ENCODE assay signal across 24 cellular contexts in genomic region chr19:32012206-32012605, GRCh38.
"Had no signal": no experiment of that assay in that cellular context is flagged by ENCODE, and none has a peak within 500 bp of the region (broad histone marks: within the 10 kb centered on the region; RNA-seq: fewer than 3 reads in every experiment).

No MANE protein-coding gene starts in this region.

- H3K27ac ChIP-seq: esophagus squamous epithelium, heart right ventricle, left ventricle myocardium inferior, parathyroid adenoma, psoas muscle, skin epidermis, stomach, suprapubic skin, tibial nerve had no signal

- H3K27me3 ChIP-seq: esophagus squamous epithelium, heart right ventricle, suprapubic skin, tibial nerve had no signal

- H3K36me3 ChIP-seq: esophagus squamous epithelium, heart right ventricle, left ventricle myocardium inferior, stomach, suprapubic skin, tibial nerve had no signal

- DNase-seq: activated CD4-positive, alpha-beta memory T cell treated with anti-CD3 and anti-CD28 coated beads, Interleukin-2, amount 10 ng/mL, durations not matched to agents 7 days and 5 days; activated CD4-positive, alpha-beta T cell treated with anti-CD3 and anti-CD28 coated beads for 1 hour; activated CD4-positive, alpha-beta T cell treated with anti-CD3 and anti-CD28 coated beads, Interleukin-2, amount 10 ng/mL, durations not matched to agents 7 days and 5 days; activated CD8-positive, alpha-beta memory T cell treated with anti-CD3 and anti-CD28 coated beads, Interleukin-2, amount 50 U/mL, for 48 hours; activated gamma-delta T cell; activated naive CD4-positive, alpha-beta T cell treated with anti-CD3 and anti-CD28 coated beads, Interleukin-2, amount 10 ng/mL, durations not matched to agents 7 days and 5 days; activated naive CD8-positive, alpha-beta T cell treated with anti-CD3 and anti-CD28 coated beads, Interleukin-2, amount 10 ng/mL, durations not matched to agents 7 days and 5 days; activated T-cell treated with anti-CD3 and anti-CD28 coated beads, Interleukin-2, amount 50 U/mL, for 24 hours; esophagus squamous epithelium; foreskin melanocyte; heart right ventricle; kidney glomerular epithelial cell; left ventricle myocardium inferior; naive B cell; psoas muscle; right cardiac atrium; stimulated activated naive B cell treated with anti-CD40 and anti-IgM and Interleukin-4, amounts not matched to agents 10 μg/mL and 1 μg/mL and 100 μg/mL, for 72 hours; stomach; T-helper 2 cell had no signal

- H3K4me1 ChIP-seq: esophagus squamous epithelium, heart right ventricle, left ventricle myocardium inferior, parathyroid adenoma, psoas muscle, stomach, suprapubic skin, tibial nerve had no signal

- H3K4me3 ChIP-seq: esophagus squamous epithelium, heart right ventricle, left ventricle myocardium inferior, psoas muscle, skin epidermis, stomach, suprapubic skin, tibial nerve had no signal

- H3K9me3 ChIP-seq: esophagus squamous epithelium, heart right ventricle, left ventricle myocardium inferior, psoas muscle, suprapubic skin, tibial nerve had no signal

- ATAC-seq: heart right ventricle; psoas muscle; right cardiac atrium; SK-N-SH treated with all-trans-retinoic acid at 6 μM for 48 hours; stimulated activated naive B cell treated with anti-CD40 and anti-IgM and Interleukin-4, amounts not matched to agents 10 μg/mL and 1 μg/mL and 100 μg/mL, for 72 hours had no signal
